25 cellular contexts compared by ENCODE assay signal in genomic region chr16:57949013-57949412, GRCh38. TPM values are rescaled to one million over a fixed set of nuclear protein-coding genes. Genes with fewer than 3 reads are reported as not detected.
A peak's percentile ranks its signal among the peaks of the same experiment; 100 is the strongest.
DNase-seq lines count a peak whose midpoint lies in the region; ATAC-seq and TF ChIP-seq lines count a peak whose summit lies in the region.
"Had no signal": no experiment of that assay in that cellular context is flagged by ENCODE, and none has a peak within 500 bp of the region (broad histone marks: within the 10 kb centered on the region; RNA-seq: fewer than 3 reads in every experiment).

No MANE protein-coding gene starts in this region.

- no peak overlapping the region for H3K27ac Mint-ChIP-seq in type B pancreatic cell
- H3K27ac Mint-ChIP-seq: CD4-positive, alpha-beta T cell had no signal

- no peaks in the 10 kb centered on the region for H3K9me3 Mint-ChIP-seq in type B pancreatic cell
- H3K9me3 Mint-ChIP-seq: CD4-positive, alpha-beta T cell had no signal

- ATAC-seq in left ventricle myocardium superior (no peak), GM19397 (IDR thresholded peaks at IDR 0.05; ENCODE audit: unreplicated experiment) (no peak)
- ATAC-seq: Right ventricle myocardium inferior had no signal

- TF ChIP-seq CTCF in choroid plexus epithelial cell (conservative IDR thresholded peaks at IDR 0.05; ENCODE audit: low read depth, low read length) = no peak
- no peak for TF ChIP-seq CTCF in type B pancreatic cell (conservative IDR thresholded peaks at IDR 0.05)

- no peak overlapping the region for H3K4me3 ChIP-seq in choroid plexus epithelial cell (ENCODE audit: low read depth, low read length)
- H3K4me3 ChIP-seq: BLaER1, MG63 had no signal

- H3K36me3 Mint-ChIP-seq in type B pancreatic cell = no peaks in the 10 kb centered on the region
- H3K36me3 Mint-ChIP-seq: IgD-negative memory B cell had no signal

- H3K4me3 Mint-ChIP-seq in type B pancreatic cell = no peak overlapping the region
- H3K4me3 Mint-ChIP-seq: CD4-positive, alpha-beta T cell; IgD-negative memory B cell had no signal

- DNase-seq in NCI-H2107 treated with DMSO at 0.1 percent for 48 hours (lab: John Stamatoyannopoulos, UW; ENCODE audit: unreplicated experiment) = peak; percentile 56
- no peak for DNase-seq in NCI-H2107 (lab: John Stamatoyannopoulos, UW)
- DNase-seq in choroid plexus epithelial cell (ENCODE audit: low read depth) = peak; percentile 25
- DNase-seq in iPS-NIHi11 (ENCODE audit: low spot score) = peak; percentile 76
- no peak for DNase-seq in SW480 (ENCODE audit: low spot score)
- DNase-seq in left ventricle myocardium superior = no peak
- DNase-seq in type B pancreatic cell (ENCODE audit: extremely low spot score, unreplicated experiment) = no peak
- DNase-seq: ACHN; CD4-positive, alpha-beta T cell; COR-L47; DMS79; GOT3; MG63; NCI-H1694 treated with DMSO at 0.1 percent for 48 hours; NCI-H2081 treated with DMSO at 0.1 percent for 48 hours; NCI-H2227 treated with DMSO at 0.1 percent for 48 hours; NCI-H510A; NCI-H82; OCI-M1 had no signal

- no peaks in the 10 kb centered on the region for H3K27me3 Mint-ChIP-seq in type B pancreatic cell
- H3K27me3 Mint-ChIP-seq: CD4-positive, alpha-beta T cell had no signal

- intact Hi-C loops in left ventricle myocardium superior (cut with micrococcal nuclease) = no loop called here

- H3K4me1 Mint-ChIP-seq in type B pancreatic cell (ENCODE audit: unreplicated experiment) = no peaks in the 10 kb centered on the region
- H3K4me1 Mint-ChIP-seq: IgD-negative memory B cell had no signal

RNA-seq across cellular contexts. Expression of gene CNGB1, which starts 21.9 kb away (rescaled TPM):
- not detected for total RNA-seq in left ventricle myocardium superior
- total RNA-seq in type B pancreatic cell (ENCODE audit: low replicate concordance) = 0.19 and 2.3 TPM in 2 replicates
- total RNA-seq: CD4-positive, alpha-beta T cell; LHCN-M2; Right ventricle myocardium inferior; SK-MEL-5 had no signal

RNA-seq across cellular contexts. Expression of gene ZNF319, which starts 51.5 kb away (rescaled TPM):
- 9.2 TPM for total RNA-seq in left ventricle myocardium superior
- 13.7 and 14.2 TPM in 2 replicates for total RNA-seq in type B pancreatic cell (ENCODE audit: low replicate concordance)

RNA-seq across cellular contexts. Expression of gene USB1, which starts 52.2 kb away (rescaled TPM):
- total RNA-seq in left ventricle myocardium superior = 28.3 TPM
- total RNA-seq in type B pancreatic cell (ENCODE audit: low replicate concordance) = 39.7 and 42.9 TPM in 2 replicates

Comparison
In these comparisons a context has a peak if more than half of its experiments do, and no peak if none do; other contexts are left out.
1. DNase-seq: peak in NCI-H2107 treated with DMSO at 0.1 percent for 48 hours (single experiment), choroid plexus epithelial cell (single experiment) and iPS-NIHi11 (single experiment); none in NCI-H2107 (single experiment), SW480 (single experiment), left ventricle myocardium superior (single experiment) and type B pancreatic cell (single experiment).